ENCODE assay signal across 17 cellular contexts in genomic region chr2:12035956-12036639, GRCh38.
DNase-seq lines count a peak whose midpoint lies in the region; ATAC-seq, FAIRE-seq and TF ChIP-seq lines count a peak whose summit lies in the region.
"Had no signal": no experiment of that assay in that cellular context is flagged by ENCODE, and none has a peak within 500 bp of the region (broad histone marks: within the 10 kb centered on the region; RNA-seq: fewer than 3 reads in every experiment).

No MANE protein-coding gene starts in this region.

- no peaks in the 10 kb centered on the region for H3K27me3 Mint-ChIP-seq in CD4-positive, alpha-beta T cell
- no peaks in the 10 kb centered on the region for H3K27me3 Mint-ChIP-seq in osteocyte (ENCODE audit: unreplicated experiment)

- peak overlapping the region; percentile 43 for H3K27ac Mint-ChIP-seq in CD4-positive, alpha-beta T cell
- peak overlapping the region; percentile 20 for H3K27ac Mint-ChIP-seq in osteocyte (ENCODE audit: unreplicated experiment)

- H2AFZ ChIP-seq in OCI-LY1 (ENCODE audit: low read length), result no peak overlapping the region
- H2AFZ ChIP-seq in GM12878 (ENCODE audit: control insufficient read depth, low read depth, low read length), result no peak overlapping the region
- H2AFZ ChIP-seq: PC-9 had no signal

- FAIRE-seq in GM12878 (lab: Jason Lieb, UNC) (no peak), RCC 7860 (lab: Jason Lieb, UNC) (no peak)

- DNase-seq in CD4-positive, alpha-beta T cell, result no peak
- no peak for DNase-seq in GM12878 (ENCODE audit: low read depth, low spot score)
- no peak for DNase-seq in osteocyte (ENCODE audit: extremely low spot score, unreplicated experiment)
- DNase-seq in RCC 7860 (ENCODE audit: low spot score), result no peak
- DNase-seq in Peyer's patch, result no peak
- DNase-seq in GM03348 (ENCODE audit: low spot score), result no peak
- DNase-seq: ACHN, Calu3, NCI-H1417 treated with DMSO at 0.1 percent for 48 hours, NCI-H187 treated with DMSO at 0.1 percent for 48 hours, NCI-H226, NCI-H524 treated with DMSO at 0.1 percent for 48 hours, PC-9, SJCRH30, SW 1271 had no signal

- no peak overlapping the region for H3K4me3 ChIP-seq in OCI-LY1 (ENCODE audit: low read depth, low read length, poor library complexity, severe bottlenecking)
- no peak overlapping the region for H3K4me3 ChIP-seq in GM12878
- H3K4me3 ChIP-seq in Peyer's patch, result no peak overlapping the region
- H3K4me3 ChIP-seq: PC-9, SJCRH30 had no signal

- intact Hi-C loops in CD4-positive, alpha-beta T cell (cut with DNase I, micrococcal nuclease), result no loop called here
- intact Hi-C loops in GM12878 (cut with micrococcal nuclease; ENCODE audit: unreplicated experiment), result no loop called here

- H3K79me2 ChIP-seq in OCI-LY1 (ENCODE audit: insufficient read depth, low read length) (no peaks in the 10 kb centered on the region), GM12878 (ENCODE audit: control insufficient read depth, insufficient read depth, low read length) (no peaks in the 10 kb centered on the region)

- H3F3A ChIP-seq in OCI-LY1 (ENCODE audit: insufficient read depth, low read length), result no peaks in the 10 kb centered on the region

- POLR2A ChIA-PET in CD4-positive, alpha-beta T cell (lab: Charles Lee), result interaction anchor here (0.6 to 4.8 kb wide), 3 partner anchors 9 to 578 kb away, joined by 4 to 39 read pairs (median 5); no protein-coding TSS in a partner anchor
- POLR2A ChIA-PET in GM12878 (lab: Charles Lee), result interaction anchor here (0.8 to 3.3 kb wide), 3 partner anchors 9 to 19 kb away, joined by 4 to 21 read pairs (median 4); no protein-coding TSS in a partner anchor

- H3K4me1 ChIP-seq in OCI-LY1 (ENCODE audit: insufficient read depth, low read length, severe bottlenecking) (peaks cover 66% of the 10 kb centered on the region), GM12878 (ENCODE audit: control insufficient read depth, insufficient read depth, low read length) (peaks cover 44% of the 10 kb centered on the region), Peyer's patch (no peaks in the 10 kb centered on the region)
- H3K4me1 ChIP-seq: SJCRH30 had no signal

- no peak overlapping the region for H3K4me3 Mint-ChIP-seq in CD4-positive, alpha-beta T cell
- H3K4me3 Mint-ChIP-seq in osteocyte (ENCODE audit: unreplicated experiment), result no peak overlapping the region

- in situ Hi-C loops in GM12878 (cut with MboI), result no loop called here

- peak overlapping the region; percentile 57 for H3K4me2 ChIP-seq in OCI-LY1 (ENCODE audit: low read length)
- H3K4me2 ChIP-seq in GM12878 (ENCODE audit: control insufficient read depth, insufficient read depth), result no peak overlapping the region
- H3K4me2 ChIP-seq: KMS-11, PC-9 had no signal

- ATAC-seq in CD4-positive, alpha-beta T cell (ENCODE audit: poor library complexity), result no peak
- ATAC-seq in GM12878, result no peak

- H3K4me1 Mint-ChIP-seq in CD4-positive, alpha-beta T cell (ENCODE audit: low read depth), result peaks cover 45% of the 10 kb centered on the region
- peaks cover 37% of the 10 kb centered on the region for H3K4me1 Mint-ChIP-seq in osteocyte (ENCODE audit: unreplicated experiment)

- WGBS in GM12878 (ENCODE audit: insufficient coverage, insufficient replicate concordance, low lambda C conversion rate, missing lambda C conversion rate), result 81% methylated on average over 1 of the region's 1 CpG

- H3K27me3 ChIP-seq in CD4-positive, alpha-beta T cell (ENCODE audit: control insufficient read depth, insufficient read depth, low read length), result no peaks in the 10 kb centered on the region
- H3K27me3 ChIP-seq in OCI-LY1 (ENCODE audit: insufficient read depth, low read length), result no peaks in the 10 kb centered on the region
- no peaks in the 10 kb centered on the region for H3K27me3 ChIP-seq in GM12878 (replicated peaks in 1 of 2; ENCODE audit: control insufficient read depth in 2 of 2, insufficient read depth in 2 of 2, low read length in 1 of 2)
- no peaks in the 10 kb centered on the region for H3K27me3 ChIP-seq in Peyer's patch
- H3K27me3 ChIP-seq: SJCRH30 had no signal

- RAD21 ChIA-PET in GM12878 (lab: Charles Lee; ENCODE audit: unreplicated experiment), result interaction anchor here (1.1 to 6.6 kb wide), 5 partner anchors 8 to 171 kb away, joined by 3 to 79 read pairs (median 13); no protein-coding TSS in a partner anchor

- no peaks in the 10 kb centered on the region for H3K36me3 Mint-ChIP-seq in CD4-positive, alpha-beta T cell (ENCODE audit: low read depth)
- H3K36me3 Mint-ChIP-seq in osteocyte (ENCODE audit: unreplicated experiment), result peaks cover 1% of the 10 kb centered on the region

- BruUV-seq in GM12878 (replicated peaks; lab: Mats Ljungman, UMichigan), result no TSS peak

- no peak for TF ChIP-seq RAD21 in GM12878 (IDR thresholded peaks at IDR 0.05; ENCODE audit: insufficient read depth, low read depth, low read length)

- TF ChIP-seq POLR2A in GM12878 (IDR thresholded peaks at IDR 0.05; ENCODE audit: low read depth, low read length) (no peak), Peyer's patch (IDR thresholded peaks at IDR 0.05) (no peak)

- H3K9me3 Mint-ChIP-seq in CD4-positive, alpha-beta T cell, result no peaks in the 10 kb centered on the region
- no peaks in the 10 kb centered on the region for H3K9me3 Mint-ChIP-seq in osteocyte (ENCODE audit: unreplicated experiment)

- H3K9me3 ChIP-seq in CD4-positive, alpha-beta T cell (ENCODE audit: control insufficient read depth, low read length), result no peaks in the 10 kb centered on the region
- H3K9me3 ChIP-seq in OCI-LY1 (ENCODE audit: low read length) (peaks cover 8% of the 10 kb centered on the region; the same call in 1 of the 2 replicates), GM12878 (replicated peaks; ENCODE audit: control insufficient read depth, insufficient read depth, low read length) (peaks cover 3% of the 10 kb centered on the region; the same call in 2 of the 3 replicates), Peyer's patch (no peaks in the 10 kb centered on the region)
- H3K9me3 ChIP-seq: SJCRH30 had no signal

- H4K20me1 ChIP-seq in OCI-LY1 (ENCODE audit: insufficient read depth, low read length), result no peaks in the 10 kb centered on the region
- no peaks in the 10 kb centered on the region for H4K20me1 ChIP-seq in GM12878 (ENCODE audit: control insufficient read depth, insufficient read depth)

- H3K9me2 ChIP-seq in OCI-LY1 (ENCODE audit: low read depth, low read length), result no peaks in the 10 kb centered on the region

- SMC1A ChIA-PET in GM12878 (lab: Charles Lee; ENCODE audit: uncharacterized antibody, unreplicated experiment), result interaction anchor here (0.6 to 5.7 kb wide), 14 partner anchors 8 to 354 kb away, joined by 3 to 92 read pairs (median 5); no protein-coding TSS in a partner anchor

- no peak for TF ChIP-seq CTCF in CD4-positive, alpha-beta T cell (IDR thresholded peaks at IDR 0.05)
- no peak for TF ChIP-seq CTCF in OCI-LY1 (IDR thresholded peaks at IDR 0.05; ENCODE audit: low read length)
- TF ChIP-seq CTCF in GM12878 (IDR thresholded peaks at IDR 0.05 in 2 of 3, conservative IDR thresholded peaks at IDR 0.05 in 1 of 3; ENCODE audit: control insufficient read depth in 2 of 3, extremely low read depth in 1 of 3, insufficient read depth in 1 of 3, low read depth in 3 of 3, low read length in 3 of 3), result no peak
- no peak for TF ChIP-seq CTCF in osteocyte (IDR thresholded peaks at IDR 0.05)
- TF ChIP-seq CTCF in Peyer's patch (IDR thresholded peaks at IDR 0.05), result no peak

- no peak for TF ChIP-seq EP300 in GM12878 (IDR thresholded peaks at IDR 0.05; ENCODE audit: borderline replicate concordance in 1 of 2, control insufficient read depth in 1 of 2, low read depth in 2 of 2, low read length in 2 of 2)

- H3K9ac ChIP-seq in OCI-LY1 (ENCODE audit: low read length) (peak overlapping the region; percentile 79), GM12878 (ENCODE audit: control insufficient read depth, insufficient read depth, low read length) (no peak overlapping the region)
- H3K9ac ChIP-seq: KMS-11 had no signal

- CTCF ChIA-PET in CD4-positive, alpha-beta T cell (lab: Charles Lee), result no interaction called here
- CTCF ChIA-PET in GM12878 (lab: Yijun Ruan, JAX), result interaction anchor here (0.6 to 4.2 kb wide), 6 partner anchors 8 to 175 kb away, joined by 3 to 47 read pairs (median 4); no protein-coding TSS in a partner anchor

- peaks cover 16% of the 10 kb centered on the region; the same call in 1 of the 2 replicates for H3K36me3 ChIP-seq in OCI-LY1 (ENCODE audit: insufficient read depth, low read length)
- H3K36me3 ChIP-seq in GM12878 (ENCODE audit: control insufficient read depth in 2 of 2, insufficient read depth in 2 of 2, low read length in 1 of 2), result peaks cover 0 to 2% of the 10 kb centered on the region in 2 experiments; a peak in 1 of 4 replicates
- no peaks in the 10 kb centered on the region for H3K36me3 ChIP-seq in Peyer's patch
- H3K36me3 ChIP-seq: SJCRH30 had no signal

- H3K27ac ChIP-seq in CD4-positive, alpha-beta T cell (ENCODE audit: low read depth, low read length), result no peak overlapping the region
- peak overlapping the region; percentile 100 for H3K27ac ChIP-seq in OCI-LY1 (ENCODE audit: low read depth, low read length, poor library complexity, severe bottlenecking)
- H3K27ac ChIP-seq in GM12878 (ENCODE audit: control insufficient read depth, insufficient read depth), result no peak overlapping the region
- no peak overlapping the region for H3K27ac ChIP-seq in Peyer's patch
- H3K27ac ChIP-seq: KMS-11, PC-9, SJCRH30 had no signal

TF ChIP-seq in GM12878, 131 proteins besides CTCF, POLR2A, EP300 and RAD21:
- TF ChIP-seq ZNF217 (IDR thresholded peaks at IDR 0.05), result peak; percentile 21; the same call in 1 of the 2 replicates
- no peak for TF ChIP-seq CHD1 (IDR thresholded peaks at IDR 0.05; ENCODE audit: low read depth, low read length)
- TF ChIP-seq RBBP5 (conservative IDR thresholded peaks at IDR 0.05), result no peak
- TF ChIP-seq SUZ12 (IDR thresholded peaks at IDR 0.05; ENCODE audit: unreplicated experiment), result no peak
- TF ChIP-seq STAT3 (IDR thresholded peaks at IDR 0.05; ENCODE audit: low read depth, low read length), result no peak
- no peak for TF ChIP-seq RFX5 (IDR thresholded peaks at IDR 0.05; ENCODE audit: low read depth, low read length)
- no peak for TF ChIP-seq SIX5 (IDR thresholded peaks at IDR 0.05; ENCODE audit: low read depth, low read length, severe bottlenecking)
